Comparison of ENCODE assay signal across 20 cellular contexts in genomic region chr19:17027428-17027816, GRCh38. TPM values are rescaled to one million over a fixed set of nuclear protein-coding genes. Genes with fewer than 3 reads are reported as not detected.
DNase-seq lines count a peak whose midpoint lies in the region; ATAC-seq and TF ChIP-seq lines count a peak whose summit lies in the region.
"Had no signal": no experiment of that assay in that cellular context is flagged by ENCODE, and none has a peak within 500 bp of the region (broad histone marks: within the 10 kb centered on the region; RNA-seq: fewer than 3 reads in every experiment).

No MANE protein-coding gene starts in this region.

- H3K4me1 Mint-ChIP-seq in natural killer cell (peaks cover 7% of the 10 kb centered on the region in 2 donors), mesothelial cell of epicardium (peaks cover 13% of the 10 kb centered on the region), type B pancreatic cell (ENCODE audit: unreplicated experiment) (peaks cover 15% of the 10 kb centered on the region)
- peaks cover 5 to 8% of the 10 kb centered on the region in 2 donors for H3K4me1 Mint-ChIP-seq in natural killer cell treated with Interleukin-12 subunit alpha and Interleukin-12 subunit beta and Interleukin-15 and Interleukin-18, amount 100 ng/mL, for 72 hours (ENCODE audit: low read depth in 2 of 2)
- H3K4me1 Mint-ChIP-seq in central memory CD8-positive, alpha-beta T cell: peaks cover 8% of the 10 kb centered on the region
- H3K4me1 Mint-ChIP-seq: activated CD8-positive, alpha-beta memory T cell treated with anti-CD3 and anti-CD28 coated beads, Interleukin-2, amount 10 ng/mL, durations not matched to agents 7 days and 5 days had no signal

- H3K27ac Mint-ChIP-seq in natural killer cell: no peak overlapping the region
- no peak overlapping the region for H3K27ac Mint-ChIP-seq in natural killer cell treated with Interleukin-12 subunit alpha and Interleukin-12 subunit beta and Interleukin-15 and Interleukin-18, amount 100 ng/mL, for 72 hours
- H3K27ac Mint-ChIP-seq in central memory CD8-positive, alpha-beta T cell (ENCODE audit: low read depth): no peak overlapping the region
- no peak overlapping the region for H3K27ac Mint-ChIP-seq in mesothelial cell of epicardium
- peak overlapping the region; percentile 48 for H3K27ac Mint-ChIP-seq in type B pancreatic cell
- H3K27ac Mint-ChIP-seq: activated CD4-positive, alpha-beta T cell treated with anti-CD3 and anti-CD28 coated beads for 36 hours; activated CD8-positive, alpha-beta memory T cell treated with anti-CD3 and anti-CD28 coated beads, Interleukin-2, amount 10 ng/mL, durations not matched to agents 7 days and 5 days; CD8-positive, alpha-beta memory T cell had no signal

- H3K36me3 Mint-ChIP-seq in natural killer cell (no peaks in the 10 kb centered on the region), mesothelial cell of epicardium (peaks cover 14% of the 10 kb centered on the region), type B pancreatic cell (peaks cover 20% of the 10 kb centered on the region)
- peaks cover 5% of the 10 kb centered on the region for H3K36me3 Mint-ChIP-seq in natural killer cell treated with Interleukin-12 subunit alpha and Interleukin-12 subunit beta and Interleukin-15 and Interleukin-18, amount 100 ng/mL, for 72 hours
- no peaks in the 10 kb centered on the region for H3K36me3 Mint-ChIP-seq in central memory CD8-positive, alpha-beta T cell (ENCODE audit: insufficient read depth)

- DNase-seq in natural killer cell (no peak), mesothelial cell of epicardium (ENCODE audit: low spot score in 2 of 2, unreplicated experiment in 2 of 2) (no peak), type B pancreatic cell (ENCODE audit: extremely low spot score, unreplicated experiment) (no peak), HuH-7.5 (ENCODE audit: low spot score) (no peak), RKO (ENCODE audit: low spot score) (no peak)
- no peak for DNase-seq in natural killer cell treated with Interleukin-12 subunit alpha and Interleukin-12 subunit beta and Interleukin-15 and Interleukin-18, amount 100 ng/mL, for 72 hours (ENCODE audit: low spot score)
- no peak for DNase-seq in central memory CD8-positive, alpha-beta T cell (ENCODE audit: low spot score in 2 of 2)
- DNase-seq: activated CD4-positive, alpha-beta T cell treated with anti-CD3 and anti-CD28 coated beads for 36 hours; activated CD8-positive, alpha-beta memory T cell treated with anti-CD3 and anti-CD28 coated beads, Interleukin-2, amount 10 ng/mL, durations not matched to agents 7 days and 5 days; activated gamma-delta T cell treated with Interleukin-2 at 50 U/mL for 16 hours; CD8-positive, alpha-beta memory T cell; foreskin melanocyte; NCI-H1436; NCI-H748 treated with DMSO at 0.1 percent for 48 hours; RPMI8226; spleen; tibial artery had no signal

- ATAC-seq in natural killer cell: no peak
- ATAC-seq in natural killer cell treated with Interleukin-12 subunit alpha and Interleukin-12 subunit beta and Interleukin-15 and Interleukin-18, amount 100 ng/mL, for 72 hours: no peak
- ATAC-seq in central memory CD8-positive, alpha-beta T cell (replicated peaks; ENCODE audit: extremely low read depth, poor library complexity, severe bottlenecking): no peak
- ATAC-seq in HG02885 (IDR thresholded peaks at IDR 0.05; ENCODE audit: poor library complexity, unreplicated experiment): no peak
- ATAC-seq: activated CD4-positive, alpha-beta T cell treated with anti-CD3 and anti-CD28 coated beads for 36 hours; activated CD8-positive, alpha-beta memory T cell treated with anti-CD3 and anti-CD28 coated beads, Interleukin-2, amount 10 ng/mL, durations not matched to agents 7 days and 5 days; SK-N-SH treated with all-trans-retinoic acid at 6 μM for 48 hours had no signal

- H3K9me3 Mint-ChIP-seq in natural killer cell: peaks cover 2 to 6% of the 10 kb centered on the region in 2 donors
- no peaks in the 10 kb centered on the region for H3K9me3 Mint-ChIP-seq in natural killer cell treated with Interleukin-12 subunit alpha and Interleukin-12 subunit beta and Interleukin-15 and Interleukin-18, amount 100 ng/mL, for 72 hours
- H3K9me3 Mint-ChIP-seq in central memory CD8-positive, alpha-beta T cell: peaks cover 13% of the 10 kb centered on the region
- H3K9me3 Mint-ChIP-seq in mesothelial cell of epicardium: peaks cover 16% of the 10 kb centered on the region
- H3K9me3 Mint-ChIP-seq in type B pancreatic cell: peaks cover 11% of the 10 kb centered on the region

- intact Hi-C loops in natural killer cell (cut with micrococcal nuclease): no loop called here

- H3K27me3 Mint-ChIP-seq in natural killer cell (ENCODE audit: low read depth in 2 of 2) (peaks cover 38 to 56% of the 10 kb centered on the region in 2 donors), mesothelial cell of epicardium (ENCODE audit: low read depth) (peaks cover 36% of the 10 kb centered on the region), type B pancreatic cell (peaks cover 24% of the 10 kb centered on the region)
- peaks cover 29 to 50% of the 10 kb centered on the region in 2 donors for H3K27me3 Mint-ChIP-seq in natural killer cell treated with Interleukin-12 subunit alpha and Interleukin-12 subunit beta and Interleukin-15 and Interleukin-18, amount 100 ng/mL, for 72 hours
- H3K27me3 Mint-ChIP-seq in central memory CD8-positive, alpha-beta T cell: peaks cover 71% of the 10 kb centered on the region

- peak overlapping the region; percentile 45 for H3K4me3 Mint-ChIP-seq in natural killer cell
- H3K4me3 Mint-ChIP-seq in natural killer cell treated with Interleukin-12 subunit alpha and Interleukin-12 subunit beta and Interleukin-15 and Interleukin-18, amount 100 ng/mL, for 72 hours: no peak overlapping the region
- H3K4me3 Mint-ChIP-seq in central memory CD8-positive, alpha-beta T cell: peak overlapping the region; percentile 47
- peak overlapping the region; percentile 70 for H3K4me3 Mint-ChIP-seq in mesothelial cell of epicardium
- peak overlapping the region; percentile 83 for H3K4me3 Mint-ChIP-seq in type B pancreatic cell
- H3K4me3 Mint-ChIP-seq: activated CD4-positive, alpha-beta T cell treated with anti-CD3 and anti-CD28 coated beads for 36 hours; activated CD8-positive, alpha-beta memory T cell treated with anti-CD3 and anti-CD28 coated beads, Interleukin-2, amount 10 ng/mL, durations not matched to agents 7 days and 5 days had no signal

- TF ChIP-seq CTCF in natural killer cell (IDR thresholded peaks at IDR 0.05) (no peak), mesothelial cell of epicardium (IDR thresholded peaks at IDR 0.05; ENCODE audit: unreplicated experiment) (no peak), type B pancreatic cell (conservative IDR thresholded peaks at IDR 0.05) (no peak)

RNA-seq across cellular contexts. Expression of gene CPAMD8, which starts 0.8 kb away (rescaled TPM):
- total RNA-seq in natural killer cell: 1 to 10 TPM; 3.6 to 4.9 (median 4.7) TPM
- total RNA-seq in natural killer cell treated with Interleukin-12 subunit alpha and Interleukin-12 subunit beta and Interleukin-15 and Interleukin-18, amount 100 ng/mL, for 72 hours: under 1 TPM; 0.39 to 0.81 TPM
- 38.8 to 43.0 TPM (median 40.9 TPM) in 3 replicates for total RNA-seq in mesothelial cell of epicardium
- total RNA-seq in type B pancreatic cell (ENCODE audit: low replicate concordance): 27.6 and 42.9 TPM in 2 replicates
- total RNA-seq: M059J had no signal

RNA-seq across cellular contexts. Expression of gene HAUS8, which starts 47.8 kb away (rescaled TPM):
- total RNA-seq in natural killer cell: 10 to 100 TPM; 10.3 to 13.5 (median 10.4) TPM
- total RNA-seq in natural killer cell treated with Interleukin-12 subunit alpha and Interleukin-12 subunit beta and Interleukin-15 and Interleukin-18, amount 100 ng/mL, for 72 hours: 10 to 100 TPM; 25.6 to 46.1 TPM
- 11.9 to 14.7 TPM (median 13.3 TPM) in 3 replicates for total RNA-seq in mesothelial cell of epicardium
- 10.7 and 18.8 TPM in 2 replicates for total RNA-seq in type B pancreatic cell (ENCODE audit: low replicate concordance)

RNA-seq across cellular contexts. Expression of gene MYO9B, which starts 48.2 kb away (rescaled TPM):
- total RNA-seq in natural killer cell: 100 to 1,000 TPM; 321 to 378 (median 365) TPM
- total RNA-seq in natural killer cell treated with Interleukin-12 subunit alpha and Interleukin-12 subunit beta and Interleukin-15 and Interleukin-18, amount 100 ng/mL, for 72 hours: 100 to 1,000 TPM; 251 to 283 TPM
- 86.0 to 90.8 TPM (median 87.7 TPM) in 3 replicates for total RNA-seq in mesothelial cell of epicardium
- 71.7 and 83.8 TPM in 2 replicates for total RNA-seq in type B pancreatic cell (ENCODE audit: low replicate concordance)
